9 cellular contexts compared by ENCODE assay signal in genomic region chr14:21987937-21988336, GRCh38.
DNase-seq lines count a peak whose midpoint lies in the region; ATAC-seq and TF ChIP-seq lines count a peak whose summit lies in the region.
"Had no signal": no experiment of that assay in that cellular context is flagged by ENCODE, and none has a peak within 500 bp of the region (broad histone marks: within the 10 kb centered on the region; RNA-seq: fewer than 3 reads in every experiment).

No MANE protein-coding gene starts in this region.

- peaks cover 15% of the 10 kb centered on the region for H3K4me1 Mint-ChIP-seq in activated naive CD8-positive, alpha-beta T cell treated with anti-CD3 and anti-CD28 coated beads for 36 hours
- H3K4me1 Mint-ChIP-seq: activated B cell treated with CpG ODN at 0.5 μM for 24 hours had no signal

- no peak for TF ChIP-seq POLR2A in GM18505 (IDR thresholded peaks at IDR 0.05; ENCODE audit: borderline replicate concordance, extremely low read depth, insufficient read depth, insufficient read length)

- peak overlapping the region; percentile 90 for H3K27ac Mint-ChIP-seq in activated naive CD8-positive, alpha-beta T cell treated with anti-CD3 and anti-CD28 coated beads for 36 hours
- H3K27ac Mint-ChIP-seq: activated B cell treated with CpG ODN at 0.5 μM for 24 hours had no signal

- no peak overlapping the region for H3K27ac ChIP-seq in lower lobe of right lung

- H3K36me3 ChIP-seq in lower lobe of right lung: no peaks in the 10 kb centered on the region

- no peaks in the 10 kb centered on the region for H3K27me3 ChIP-seq in lower lobe of right lung (ENCODE audit: low read depth)

- TF ChIP-seq CTCF in LNCAP (IDR thresholded peaks at IDR 0.05): peak; percentile 61
- peak; percentile 28 for TF ChIP-seq CTCF in lower lobe of right lung (IDR thresholded peaks at IDR 0.05)

- no peaks in the 10 kb centered on the region for H3K9me3 Mint-ChIP-seq in activated naive CD8-positive, alpha-beta T cell treated with anti-CD3 and anti-CD28 coated beads for 36 hours
- H3K9me3 Mint-ChIP-seq: activated B cell treated with CpG ODN at 0.5 μM for 24 hours had no signal

- H3K9me3 ChIP-seq in lower lobe of right lung: no peaks in the 10 kb centered on the region

- peak overlapping the region; percentile 50 for H3K4me3 Mint-ChIP-seq in activated naive CD8-positive, alpha-beta T cell treated with anti-CD3 and anti-CD28 coated beads for 36 hours
- H3K4me3 Mint-ChIP-seq: activated B cell treated with CpG ODN at 0.5 μM for 24 hours had no signal

- intact Hi-C loops in lower lobe of right lung (cut with DNase I): no loop called here

- no peak overlapping the region for H3K4me3 ChIP-seq in lower lobe of right lung

- DNase-seq in DMS 273 (lab: John Stamatoyannopoulos, UW; ENCODE audit: unreplicated experiment) (peak; percentile 26), DMS 273 treated with DMSO at 0.1 percent for 48 hours (lab: John Stamatoyannopoulos, UW) (no peak), lower lobe of right lung (no peak), activated gamma-delta T cell treated with Interleukin-2 at 50 U/mL for 16 hours (no peak)
- no peak for DNase-seq in activated naive CD8-positive, alpha-beta T cell treated with anti-CD3 and anti-CD28 coated beads for 36 hours
- DNase-seq: activated B cell treated with CpG ODN at 0.5 μM for 24 hours had no signal

- ATAC-seq in lower lobe of right lung (peak in 1 of 2 donors; percentile 46), HG03442 (IDR thresholded peaks at IDR 0.05; ENCODE audit: unreplicated experiment) (no peak), GM18505 (IDR thresholded peaks at IDR 0.05; ENCODE audit: unreplicated experiment) (no peak)

- H3K4me1 ChIP-seq in lower lobe of right lung: no peaks in the 10 kb centered on the region

- no peaks in the 10 kb centered on the region for H3K36me3 Mint-ChIP-seq in activated naive CD8-positive, alpha-beta T cell treated with anti-CD3 and anti-CD28 coated beads for 36 hours

- no peaks in the 10 kb centered on the region for H3K27me3 Mint-ChIP-seq in activated naive CD8-positive, alpha-beta T cell treated with anti-CD3 and anti-CD28 coated beads for 36 hours
